22 cellular contexts compared by ENCODE assay signal in the genomic region with DNA sequence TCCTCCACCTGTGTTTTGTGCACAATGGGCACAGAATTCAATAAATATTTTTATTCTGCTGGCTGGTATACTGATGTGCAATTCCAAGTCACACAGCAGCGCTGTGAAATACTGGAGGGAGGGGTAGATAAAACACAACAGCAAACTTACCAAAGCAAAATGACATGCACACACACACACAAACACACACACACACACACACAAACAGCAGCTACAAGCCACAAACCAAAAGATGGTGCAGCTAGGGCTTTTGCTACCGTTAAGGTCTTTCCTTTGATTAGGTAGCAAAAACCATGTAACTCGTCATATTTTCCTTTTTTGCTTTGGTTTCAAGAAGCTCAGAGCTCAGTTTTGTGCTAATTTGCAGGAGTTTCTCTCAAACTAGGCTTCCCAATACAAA.
"Had no signal": no experiment of that assay in that cellular context is flagged by ENCODE, and none has a peak within 500 bp of the region (broad histone marks: within the 10 kb centered on the region; RNA-seq: fewer than 3 reads in every experiment).

No MANE protein-coding gene starts in this region.

- DNase-seq: activated B cell treated with CpG ODN at 0.5 μM for 24 hours; activated CD4-positive, alpha-beta T cell treated with anti-CD3 and anti-CD28 coated beads, Interleukin-2, amount 50 U/mL, for 48 hours; activated gamma-delta T cell; activated T-cell treated with anti-CD3 and anti-CD28 coated beads, Interleukin-2, amount 50 U/mL, for 72 hours; amniotic stem cell; cortex of kidney; head of caudate nucleus; hypothalamus; left ventricle myocardium inferior; nephron progenitor cell; nucleus accumbens; stimulated activated CD4-positive, alpha-beta T cell treated with anti-CD3 and anti-CD28 coated beads, Interleukin-4, amount 100 ng/mL, for 24 hours; substantia nigra; SW 1271; T-helper 17 cell; thyroid gland had no signal

- H3K27me3 Mint-ChIP-seq: activated B cell treated with CpG ODN at 0.5 μM for 24 hours; activated CD4-positive, alpha-beta T cell treated with anti-CD3 and anti-CD28 coated beads for 36 hours; activated naive CD8-positive, alpha-beta T cell; stimulated activated naive CD8-positive, alpha-beta T cell treated with anti-CD3 and anti-CD28 coated beads, Interleukin-15, Interleukin-2, amounts not matched to agents 100 ng/mL and 50 ng/mL, for 24 hours; T-helper 17 cell had no signal

- H3K36me3 Mint-ChIP-seq: mesothelial cell of epicardium had no signal

- H3K27ac Mint-ChIP-seq: activated CD4-positive, alpha-beta T cell treated with anti-CD3 and anti-CD28 coated beads for 36 hours; mesothelial cell of epicardium; nephron progenitor cell had no signal

- ATAC-seq: activated CD4-positive, alpha-beta T cell treated with anti-CD3 and anti-CD28 coated beads for 36 hours; activated T-cell treated with anti-CD3 and anti-CD28 coated beads, Interleukin-2, amount 50 U/mL, for 72 hours; gastroesophageal sphincter; sciatic nerve; T-helper 17 cell had no signal

- H3K9me3 Mint-ChIP-seq: activated B cell treated with CpG ODN at 0.5 μM for 24 hours; activated T-cell treated with anti-CD3 and anti-CD28 coated beads, Interleukin-2, amount 50 U/mL, for 72 hours; mesothelial cell of epicardium; nephron progenitor cell; stimulated activated naive CD8-positive, alpha-beta T cell treated with anti-CD3 and anti-CD28 coated beads, Interleukin-15, Interleukin-2, amounts not matched to agents 100 ng/mL and 50 ng/mL, for 24 hours had no signal

- H3K4me3 Mint-ChIP-seq: activated CD4-positive, alpha-beta T cell treated with anti-CD3 and anti-CD28 coated beads for 36 hours; mesothelial cell of epicardium; T-helper 17 cell had no signal
